Comparison of ENCODE assay signal across 1 cellular context in the genomic region with DNA sequence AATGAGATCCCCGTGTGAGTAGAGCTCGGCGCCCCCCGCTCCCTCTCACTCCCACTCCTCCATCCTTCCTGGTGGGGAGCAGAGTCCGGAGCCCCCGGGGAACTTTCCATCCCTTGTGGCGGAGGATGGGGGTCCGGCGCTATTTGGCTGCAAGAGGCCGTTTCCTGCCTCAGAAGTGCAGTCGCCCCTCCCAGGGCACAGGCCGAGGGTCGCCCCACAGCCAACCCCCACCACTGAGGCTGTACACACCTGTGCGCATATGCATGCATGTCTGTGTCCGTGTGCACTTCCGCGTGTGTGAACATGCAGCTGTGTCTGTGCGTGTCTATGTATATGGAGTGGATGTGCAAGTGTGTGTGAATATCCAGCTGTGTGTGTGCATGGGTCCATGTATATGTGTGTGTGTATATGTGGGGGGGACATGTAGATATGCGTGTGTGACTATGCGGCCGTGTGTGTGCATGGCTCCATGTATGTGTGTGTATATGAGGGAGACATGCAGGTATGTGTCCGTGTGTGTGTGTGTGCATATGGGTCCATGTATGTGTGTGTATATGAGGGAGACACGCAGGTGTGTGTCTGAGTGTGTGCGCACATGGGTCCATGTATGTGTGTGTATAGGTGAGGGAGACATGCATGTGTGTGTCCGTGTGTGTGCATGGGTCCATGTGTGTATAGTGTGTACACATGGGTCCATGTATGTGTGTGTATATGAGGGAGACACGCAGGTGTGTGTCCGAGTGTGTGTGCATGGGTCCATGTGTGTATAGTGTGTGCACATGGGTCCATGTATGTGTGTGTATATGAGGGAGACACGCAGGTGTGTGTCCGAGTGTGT.
TF ChIP-seq lines count a peak whose summit lies in the region.

No MANE protein-coding gene starts in this region.

TF ChIP-seq in K562, 482 proteins besides CTCF, POLR2A, EP300 and RAD21:
- no peak for TF ChIP-seq MCM5 (IDR thresholded peaks at IDR 0.05; ENCODE audit: low read depth)
- TF ChIP-seq CGGBP1 (CRISPR knock-in tag; IDR thresholded peaks at IDR 0.05): no peak
- peak in 1 of 2 experiments; percentile 73; a peak in 1 of 4 replicates for TF ChIP-seq KDM1A (IDR thresholded peaks at IDR 0.05)
- TF ChIP-seq ZNF124 (CRISPR knock-in tag; IDR thresholded peaks at IDR 0.05): 0 out of 2 replicates have a peak, but pooled peaks have one; percentile 51
- no peak for TF ChIP-seq HMG20B (CRISPR knock-in tag; IDR thresholded peaks at IDR 0.05)
- 0 out of 2 replicates have a peak, but pooled peaks have one; percentile 26 for TF ChIP-seq IRF2 (CRISPR knock-in tag; IDR thresholded peaks at IDR 0.05)
